Comparison of ENCODE assay signal across 8 cellular contexts in the genomic region with DNA sequence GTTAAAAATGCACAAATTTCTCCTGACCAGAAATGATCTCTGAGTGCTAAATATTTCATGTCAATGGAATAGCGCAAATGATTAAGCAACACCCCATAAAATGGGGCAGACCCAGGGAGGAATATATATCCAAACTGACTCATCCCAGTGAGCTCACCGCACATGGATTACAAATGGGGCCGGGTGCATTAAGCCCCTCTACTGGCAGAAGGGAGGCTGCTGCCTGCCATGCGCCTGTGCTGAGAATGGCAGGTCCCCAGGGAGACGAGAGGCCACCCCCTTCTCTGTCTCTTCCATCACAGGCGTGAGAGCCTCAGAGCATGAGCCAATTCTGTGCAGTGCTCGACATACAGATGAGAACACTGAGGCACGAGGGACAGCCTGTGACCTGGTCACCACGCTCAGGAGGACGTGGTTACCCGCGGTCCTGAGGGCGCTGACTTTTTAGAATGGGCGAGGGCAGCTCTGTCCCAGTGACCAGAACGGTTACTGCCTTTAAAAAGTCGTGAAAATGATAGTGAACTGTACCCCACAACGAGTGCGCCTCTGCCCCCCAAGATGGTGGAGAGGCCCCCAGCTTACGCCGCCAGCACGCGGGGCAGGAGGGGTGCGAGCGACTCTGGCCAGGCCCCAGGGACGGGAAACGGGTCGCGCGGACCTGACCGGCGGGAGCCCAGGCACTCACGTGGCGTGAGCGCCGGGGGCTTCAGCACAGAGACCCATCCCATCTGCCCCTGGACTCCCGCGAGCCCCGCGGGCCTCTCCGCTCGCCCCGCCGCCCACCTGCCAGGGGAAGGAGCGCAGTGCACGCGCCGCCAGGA.
DNase-seq lines count a peak whose midpoint lies in the region; ATAC-seq and TF ChIP-seq lines count a peak whose summit lies in the region.
"Not testable (repeated sequence)": the region's sequence is repeated elsewhere in the genome, so short reads cannot be mapped to it uniquely, and the experiment has no call there.

No MANE protein-coding gene starts in this region.

- WGBS in H9 (ENCODE audit: extremely low coverage, insufficient read length, low lambda C conversion rate) = no CpG with 5 or more reads among the region's 47 CpGs

- intact Hi-C loops in CD8-positive, alpha-beta T cell (cut with DNase I, micrococcal nuclease) = loop anchor here (1.0 to 5.0 kb wide), 7 partner anchors 174 to 847 kb away; a partner anchor contains a TSS

- H2BK5ac ChIP-seq in H9 (ENCODE audit: insufficient read length, low read length) = not testable (repeated sequence)

- TF ChIP-seq CTCF in CD8-positive, alpha-beta T cell (IDR thresholded peaks at IDR 0.05); H9 (conservative IDR thresholded peaks at IDR 0.05); Loucy (conservative IDR thresholded peaks at IDR 0.05; ENCODE audit: low read length): not testable (repeated sequence)
- peak; percentile 20 for TF ChIP-seq CTCF in foreskin keratinocyte (conservative IDR thresholded peaks at IDR 0.05)

- not testable (repeated sequence) for H3K4me1 ChIP-seq in CD8-positive, alpha-beta T cell (ENCODE audit: insufficient read depth, low read length); H9 (ENCODE audit: insufficient read depth, low read length); Loucy (ENCODE audit: insufficient read depth, low read length, poor library complexity, severe bottlenecking); foreskin keratinocyte

- not testable (repeated sequence) for H3K9me3 Mint-ChIP-seq in CD8-positive, alpha-beta T cell; H9; T-cell; stimulated activated memory B cell treated with anti-CD40 and anti-IgM and Interleukin-4, amounts not matched to agents 10 μg/mL and 1 μg/mL and 100 μg/mL, for 72 hours

- not testable (repeated sequence) for H4K8ac ChIP-seq in H9 (replicated peaks; ENCODE audit: insufficient read length, low read depth, low read length)

- peak overlapping the region; percentile 77; the same call in 1 of the 2 replicates for H3K14ac ChIP-seq in H9 (ENCODE audit: insufficient read depth, low read length)

- not testable (repeated sequence) for H2AFZ ChIP-seq in H9 (ENCODE audit: low read length)
- H2AFZ ChIP-seq in Loucy (ENCODE audit: low read length) = peak overlapping the region; percentile 99

- H3K27ac ChIP-seq in CD8-positive, alpha-beta T cell (ENCODE audit: low read depth, low read length) = peak overlapping the region; percentile 50
- not testable (repeated sequence) for H3K27ac ChIP-seq in H9 (ENCODE audit: insufficient read length, low read depth, low read length)
- peak overlapping the region; percentile 55 for H3K27ac ChIP-seq in foreskin keratinocyte

- not testable (repeated sequence) for H3K36me3 ChIP-seq in CD8-positive, alpha-beta T cell (ENCODE audit: insufficient read depth, low read length); Loucy (ENCODE audit: insufficient read depth, low read length)

- H2AK5ac ChIP-seq in H9 (ENCODE audit: insufficient read length, low read length) = not testable (repeated sequence)

- H2BK20ac ChIP-seq in H9 (ENCODE audit: low read depth, low read length, poor library complexity, severe bottlenecking) = not testable (repeated sequence)

- not testable (repeated sequence) for H3K56ac ChIP-seq in H9 (ENCODE audit: insufficient read length, low read depth, low read length)

- H2BK15ac ChIP-seq in H9 (ENCODE audit: low read depth, low read length) = not testable (repeated sequence)

- not testable (repeated sequence) for H3K23me2 ChIP-seq in H9 (ENCODE audit: insufficient read length, low read depth, low read length, poor library complexity, severe bottlenecking)

- ATAC-seq in CD8-positive, alpha-beta T cell; T-cell (replicated peaks in 1 of 4); foreskin keratinocyte; stimulated activated memory B cell treated with anti-CD40 and anti-IgM and Interleukin-4, amounts not matched to agents 10 μg/mL and 1 μg/mL and 100 μg/mL, for 72 hours: not testable (repeated sequence)

- H3K79me1 ChIP-seq in H9 (ENCODE audit: insufficient read depth, low read depth, low read length, poor library complexity, severe bottlenecking) = not testable (repeated sequence)

- not testable (repeated sequence) for H4K20me1 ChIP-seq in H9 (ENCODE audit: control insufficient read depth, insufficient read depth, insufficient read length); Loucy (ENCODE audit: insufficient read depth, low read length, poor library complexity, severe bottlenecking)

- peak overlapping the region; percentile 98 for H3K27ac Mint-ChIP-seq in CD8-positive, alpha-beta T cell
- H3K27ac Mint-ChIP-seq in H9 = peak overlapping the region in 1 of 3 experiments; percentile 70; a peak in 1 of 7 replicates
- peak overlapping the region; percentile 46 to 98 for H3K27ac Mint-ChIP-seq in T-cell
- H3K27ac Mint-ChIP-seq in stimulated activated memory B cell treated with anti-CD40 and anti-IgM and Interleukin-4, amounts not matched to agents 10 μg/mL and 1 μg/mL and 100 μg/mL, for 72 hours = peak overlapping the region; percentile 88

- H3K9ac ChIP-seq in H9 (ENCODE audit: extremely low read depth, insufficient read length, low read length) = peak overlapping the region; percentile 62
- H3K9ac ChIP-seq in Loucy (ENCODE audit: low read depth, low read length, poor library complexity, severe bottlenecking) = peak overlapping the region; percentile 85

- H3K23ac ChIP-seq in H9 (ENCODE audit: insufficient read length, low read depth, low read length) = not testable (repeated sequence)

- not testable (repeated sequence) for H4K91ac ChIP-seq in H9 (ENCODE audit: insufficient read length, low read depth, low read length)

- H3K79me2 ChIP-seq in H9 (ENCODE audit: insufficient read depth, low read length); Loucy (ENCODE audit: insufficient read depth, low read length): not testable (repeated sequence)

- not testable (repeated sequence) for H3F3A ChIP-seq in Loucy (ENCODE audit: low read depth)

- peak overlapping the region; percentile 82 for H3K4me3 ChIP-seq in CD8-positive, alpha-beta T cell (ENCODE audit: low read depth, low read length)
- peak overlapping the region; percentile 92 for H3K4me3 ChIP-seq in Loucy (ENCODE audit: low read length, poor library complexity, severe bottlenecking)

- H3K27me3 ChIP-seq in CD8-positive, alpha-beta T cell (ENCODE audit: insufficient read depth, low read length); H9 (ENCODE audit: insufficient read depth, low read length); Loucy (ENCODE audit: insufficient read depth, low read length, poor library complexity, severe bottlenecking); foreskin keratinocyte: not testable (repeated sequence)

- not testable (repeated sequence) for H3K36me3 Mint-ChIP-seq in CD8-positive, alpha-beta T cell; H9 (ENCODE audit: insufficient read depth in 1 of 3, low read depth in 3 of 3); T-cell; stimulated activated memory B cell treated with anti-CD40 and anti-IgM and Interleukin-4, amounts not matched to agents 10 μg/mL and 1 μg/mL and 100 μg/mL, for 72 hours

- not testable (repeated sequence) for H3K9me3 ChIP-seq in CD8-positive, alpha-beta T cell (ENCODE audit: low read length); H9 (ENCODE audit: control insufficient read depth, low read depth, low read length); Loucy (ENCODE audit: insufficient read depth, low read depth, low read length)

- H4K5ac ChIP-seq in H9 (ENCODE audit: insufficient read length, low read depth, low read length) = not testable (repeated sequence)

- H3T11ph ChIP-seq in H9 (ENCODE audit: low read length) = not testable (repeated sequence)

- not testable (repeated sequence) for H2BK120ac ChIP-seq in H9 (ENCODE audit: low read depth, low read length, poor library complexity, severe bottlenecking)

- H3K4me1 Mint-ChIP-seq in CD8-positive, alpha-beta T cell (ENCODE audit: low read depth) = peaks cover 12% of the 10 kb centered on the region
- H3K4me1 Mint-ChIP-seq in H9 = peaks cover 28 to 32% of the 10 kb centered on the region in 2 experiments
- peaks cover 12 to 20% (median 14%) of the 10 kb centered on the region in 3 donors for H3K4me1 Mint-ChIP-seq in T-cell
- H3K4me1 Mint-ChIP-seq in stimulated activated memory B cell treated with anti-CD40 and anti-IgM and Interleukin-4, amounts not matched to agents 10 μg/mL and 1 μg/mL and 100 μg/mL, for 72 hours = peaks cover 17% of the 10 kb centered on the region

- H3K18ac ChIP-seq in H9 (ENCODE audit: insufficient read length, low read depth, low read length) = peak overlapping the region; percentile 75

- H3K27me3 Mint-ChIP-seq in CD8-positive, alpha-beta T cell (ENCODE audit: low read depth); H9 (ENCODE audit: low read depth); T-cell; stimulated activated memory B cell treated with anti-CD40 and anti-IgM and Interleukin-4, amounts not matched to agents 10 μg/mL and 1 μg/mL and 100 μg/mL, for 72 hours: not testable (repeated sequence)

- H3K4me2 ChIP-seq in H9 (ENCODE audit: insufficient read depth, insufficient read length, low read length) = peak overlapping the region; percentile 80
- H3K4me2 ChIP-seq in Loucy (ENCODE audit: low read depth, low read length, poor library complexity, severe bottlenecking) = peak overlapping the region; percentile 81

- POLR2A ChIA-PET in CD8-positive, alpha-beta T cell (lab: Charles Lee); T-cell (lab: Charles Lee): not testable (repeated sequence)

- not testable (repeated sequence) for H3K4ac ChIP-seq in H9 (ENCODE audit: low read depth, low read length)

- peak overlapping the region; percentile 93 for H3K4me3 Mint-ChIP-seq in CD8-positive, alpha-beta T cell
- peak overlapping the region; percentile 84 to 92 for H3K4me3 Mint-ChIP-seq in H9
- H3K4me3 Mint-ChIP-seq in T-cell = peak overlapping the region; percentile 87 to 88 (median 87)
- peak overlapping the region; percentile 91 for H3K4me3 Mint-ChIP-seq in stimulated activated memory B cell treated with anti-CD40 and anti-IgM and Interleukin-4, amounts not matched to agents 10 μg/mL and 1 μg/mL and 100 μg/mL, for 72 hours

- H3K9me2 ChIP-seq in Loucy (replicated peaks; ENCODE audit: low read depth, low read length) = not testable (repeated sequence)

- CTCF ChIA-PET in CD8-positive, alpha-beta T cell (lab: Charles Lee); T-cell (lab: Charles Lee): not testable (repeated sequence)

- H2BK12ac ChIP-seq in H9 (ENCODE audit: insufficient read length, low read depth, low read length) = not testable (repeated sequence)

- DNase-seq in CD8-positive, alpha-beta T cell = peak in 1 of 7 experiments; percentile 32
- DNase-seq in H9 = not testable (repeated sequence)
- DNase-seq in T-cell (peak in 5 of 34 experiments; percentile 3 to 30 (median 6)), astrocyte of the hippocampus (ENCODE audit: low read depth, low spot score) (peak; percentile 31), foreskin keratinocyte (peak in 1 of 2 donors; percentile 64), myocyte (ENCODE audit: low read depth) (peak; percentile 51)
